ENCODE assay signal across 8 cellular contexts in genomic region chr15:44289352-44289790, GRCh38. TPM values are rescaled to one million over a fixed set of nuclear protein-coding genes. Genes with fewer than 3 reads are reported as not detected.
DNase-seq lines count a peak whose midpoint lies in the region; ATAC-seq and TF ChIP-seq lines count a peak whose summit lies in the region.

No MANE protein-coding gene starts in this region.

- H3K27me3 Mint-ChIP-seq in H9 (ENCODE audit: low read depth), result no peaks in the 10 kb centered on the region

- H3K27ac Mint-ChIP-seq in H9, result peak overlapping the region in 2 of 3 experiments; percentile 96 to 99; a peak in 5 of 7 replicates

- H3K9ac ChIP-seq in H9 (ENCODE audit: extremely low read depth, insufficient read length, low read length) (peak overlapping the region; percentile 83), mesendoderm (ENCODE audit: low read length) (peak overlapping the region; percentile 80)

- H3K9me3 Mint-ChIP-seq in H9, result no peaks in the 10 kb centered on the region

- H2AK5ac ChIP-seq in H9 (ENCODE audit: insufficient read length, low read length) (no peak overlapping the region), mesendoderm (ENCODE audit: low read length) (no peak overlapping the region)

- TF ChIP-seq CTCF in AG10803 (conservative IDR thresholded peaks at IDR 0.05; ENCODE audit: low read length) (no peak), H9 (conservative IDR thresholded peaks at IDR 0.05) (no peak), vagina (IDR thresholded peaks at IDR 0.05) (no peak)

- H3K36me3 ChIP-seq in mesendoderm (ENCODE audit: control insufficient read depth, insufficient read depth, low read length) (no peaks in the 10 kb centered on the region), vagina (no peaks in the 10 kb centered on the region)

- no peaks in the 10 kb centered on the region for H3K9me3 ChIP-seq in H9 (ENCODE audit: control insufficient read depth, low read depth, low read length)
- H3K9me3 ChIP-seq in vagina, result no peaks in the 10 kb centered on the region

- H2AFZ ChIP-seq in H9 (ENCODE audit: low read length), result no peak overlapping the region

- H3K36me3 Mint-ChIP-seq in H9 (ENCODE audit: insufficient read depth in 1 of 3, low read depth in 3 of 3), result peaks cover 0 to 15% (median 15%) of the 10 kb centered on the region in 3 experiments

- H4K8ac ChIP-seq in H9 (replicated peaks; ENCODE audit: insufficient read length, low read depth, low read length) (no peak overlapping the region), mesendoderm (ENCODE audit: low read depth, low read length) (no peak overlapping the region)

- no peak overlapping the region for H3K18ac ChIP-seq in H9 (ENCODE audit: insufficient read length, low read depth, low read length)
- peak overlapping the region; percentile 3 for H3K18ac ChIP-seq in mesendoderm (ENCODE audit: low read length)

- H4K5ac ChIP-seq in H9 (ENCODE audit: insufficient read length, low read depth, low read length) (no peak overlapping the region), mesendoderm (ENCODE audit: low read length) (no peak overlapping the region)

- H2BK20ac ChIP-seq in H9 (ENCODE audit: low read depth, low read length, poor library complexity, severe bottlenecking), result no peak overlapping the region

- H3K23me2 ChIP-seq in H9 (ENCODE audit: insufficient read length, low read depth, low read length, poor library complexity, severe bottlenecking), result peaks cover 4% of the 10 kb centered on the region

- DNase-seq in AG10803 (ENCODE audit: low read depth), result peak; percentile 15
- no peak for DNase-seq in H9
- DNase-seq in astrocyte of the hippocampus (ENCODE audit: low read depth, low spot score), result peak; percentile 22
- no peak for DNase-seq in mesendoderm
- no peak for DNase-seq in vagina (ENCODE audit: extremely low spot score in 2 of 2)
- DNase-seq in RPMI8226, result no peak
- DNase-seq in NCI-H2196 treated with DMSO at 0.1 percent for 48 hours (lab: John Stamatoyannopoulos, UW; ENCODE audit: unreplicated experiment), result no peak

- H3K23ac ChIP-seq in H9 (ENCODE audit: insufficient read length, low read depth, low read length) (no peak overlapping the region), mesendoderm (ENCODE audit: low read length) (no peak overlapping the region)

- H3K79me1 ChIP-seq in H9 (ENCODE audit: insufficient read depth, low read depth, low read length, poor library complexity, severe bottlenecking), result no peaks in the 10 kb centered on the region
- peaks cover 4% of the 10 kb centered on the region for H3K79me1 ChIP-seq in mesendoderm (ENCODE audit: low read length)

- H3K4me3 ChIP-seq in AG10803 (ENCODE audit: low read length), result peak overlapping the region; percentile 89
- H3K4me3 ChIP-seq in mesendoderm (ENCODE audit: low read length), result peak overlapping the region; percentile 66
- peak overlapping the region; percentile 78 to 82 for H3K4me3 ChIP-seq in vagina

- H3K4ac ChIP-seq in H9 (ENCODE audit: low read depth, low read length) (no peak overlapping the region), mesendoderm (ENCODE audit: low read depth, low read length) (no peak overlapping the region)

- H4K20me1 ChIP-seq in H9 (ENCODE audit: control insufficient read depth, insufficient read depth, insufficient read length), result no peaks in the 10 kb centered on the region

- peaks cover 2% of the 10 kb centered on the region; the same call in 1 of the 2 replicates for H3K79me2 ChIP-seq in H9 (ENCODE audit: insufficient read depth, low read length)
- H3K79me2 ChIP-seq in mesendoderm (ENCODE audit: control insufficient read depth, insufficient read depth, low read length), result peaks cover 6% of the 10 kb centered on the region

- ATAC-seq in HG02623 (IDR thresholded peaks at IDR 0.05; ENCODE audit: unreplicated experiment), result no peak

- H3K4me3 Mint-ChIP-seq in H9, result peak overlapping the region; percentile 86 to 93

- no peak overlapping the region for H2BK12ac ChIP-seq in H9 (ENCODE audit: insufficient read length, low read depth, low read length)

- no peak overlapping the region for H4K91ac ChIP-seq in H9 (ENCODE audit: insufficient read length, low read depth, low read length)

- H2BK5ac ChIP-seq in H9 (ENCODE audit: insufficient read length, low read length) (no peak overlapping the region), mesendoderm (ENCODE audit: low read length) (no peak overlapping the region)

- peak overlapping the region; percentile 82 for H3K4me2 ChIP-seq in H9 (ENCODE audit: insufficient read depth, insufficient read length, low read length)
- H3K4me2 ChIP-seq in mesendoderm (ENCODE audit: low read length), result peak overlapping the region; percentile 55

- no peak overlapping the region for H3T11ph ChIP-seq in H9 (ENCODE audit: low read length)

- WGBS in H9 (ENCODE audit: extremely low coverage, insufficient read length, low lambda C conversion rate), result no CpG with 5 or more reads among the region's 10 CpGs
- WGBS in mesendoderm (ENCODE audit: extremely low coverage, insufficient coverage, low lambda C conversion rate), result no CpG with 5 or more reads among the region's 10 CpGs

- no peak overlapping the region for H3K14ac ChIP-seq in H9 (ENCODE audit: insufficient read depth, low read length)

- TF ChIP-seq POLR2A in vagina (IDR thresholded peaks at IDR 0.05), result no peak

- H2BK15ac ChIP-seq in H9 (ENCODE audit: low read depth, low read length) (no peak overlapping the region), mesendoderm (replicated peaks; ENCODE audit: low read depth) (no peak overlapping the region)

- H3K27ac ChIP-seq in H9 (ENCODE audit: insufficient read length, low read depth, low read length) (no peak overlapping the region), mesendoderm (ENCODE audit: low read depth, low read length) (peak overlapping the region; percentile 91), vagina (peak overlapping the region; percentile 88)

- no peak overlapping the region for H2BK120ac ChIP-seq in H9 (ENCODE audit: low read depth, low read length, poor library complexity, severe bottlenecking)
- peak overlapping the region; percentile 92 for H2BK120ac ChIP-seq in mesendoderm (ENCODE audit: low read depth, low read length)

- no peaks in the 10 kb centered on the region for H3K27me3 ChIP-seq in H9 (ENCODE audit: insufficient read depth, low read length)
- no peaks in the 10 kb centered on the region for H3K27me3 ChIP-seq in mesendoderm (ENCODE audit: insufficient read depth, low read length, poor library complexity)
- no peaks in the 10 kb centered on the region for H3K27me3 ChIP-seq in vagina

- intact Hi-C loops in vagina (cut with DNase I), result no loop called here

- H3K4me1 Mint-ChIP-seq in H9, result peaks cover 20 to 28% of the 10 kb centered on the region in 2 experiments

- H3K56ac ChIP-seq in H9 (ENCODE audit: insufficient read length, low read depth, low read length) (no peak overlapping the region), mesendoderm (ENCODE audit: low read length) (peak overlapping the region; percentile 92)

- H3K4me1 ChIP-seq in H9 (ENCODE audit: insufficient read depth, low read length) (no peaks in the 10 kb centered on the region), mesendoderm (ENCODE audit: control insufficient read depth, low read depth, low read length) (peaks cover 2% of the 10 kb centered on the region), vagina (peaks cover 32% of the 10 kb centered on the region)

RNA-seq across cellular contexts. Expression of gene GOLM2, which starts 0.9 kb away (rescaled TPM):
- total RNA-seq in H9 (2021) (34.5 and 37.5 TPM in 2 replicates), vagina (69.2 TPM)
- polyA plus RNA-seq in mesendoderm (2013, experiment 1 of 2), result 25.9 TPM
- 25.9 TPM for polyA plus RNA-seq in mesendoderm (2013, experiment 2 of 2)

Comparison
In these comparisons a context has a peak if more than half of its experiments do, and no peak if none do; other contexts are left out.
1. DNase-seq: peak in AG10803 (single experiment) and astrocyte of the hippocampus (single experiment); none in H9 (single experiment), mesendoderm (single experiment), vagina (0 of 2), RPMI8226 (single experiment) and NCI-H2196 treated with DMSO at 0.1 percent for 48 hours (single experiment).
2. Peak in every context shown above with its lines, with median percentiles within 50 percentile points of each other: H3K4me3 ChIP-seq.